13 cellular contexts compared by ENCODE assay signal in the genomic region with DNA sequence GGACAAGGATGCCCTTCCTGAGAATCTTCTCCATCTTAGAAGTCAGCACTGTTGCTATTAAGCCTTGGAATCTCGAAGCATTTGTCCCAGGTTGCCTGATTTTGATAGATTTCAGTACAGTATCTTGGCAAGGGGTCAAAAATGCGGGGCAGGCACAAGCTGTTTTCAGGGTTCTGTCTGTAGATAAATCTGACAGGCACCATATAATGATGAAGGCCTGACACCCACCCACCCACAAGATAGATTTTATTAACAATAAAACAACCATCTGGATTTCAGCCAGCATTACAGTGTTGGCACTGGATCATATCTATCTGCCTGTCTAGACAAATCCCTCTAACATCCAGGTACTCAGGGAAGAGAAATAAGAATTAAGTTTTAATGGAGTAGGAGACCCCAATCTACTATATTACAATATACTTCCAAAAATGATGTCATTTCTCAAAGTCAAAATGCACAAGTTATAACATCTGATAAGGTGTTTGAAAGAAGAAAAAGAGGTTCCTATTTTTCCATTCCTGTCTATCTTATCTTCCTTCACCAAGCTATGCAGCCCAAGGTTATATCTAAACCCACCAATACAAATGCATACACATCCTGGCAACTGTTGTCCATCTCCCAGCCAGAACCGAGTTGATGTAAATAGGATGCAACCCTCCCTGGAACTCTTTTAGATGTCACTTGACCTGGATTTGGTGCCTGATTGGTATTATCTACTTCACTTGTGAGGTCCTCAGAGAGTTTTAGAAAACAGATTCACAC. TPM values are rescaled to one million over a fixed set of nuclear protein-coding genes. Genes with fewer than 3 reads are reported as not detected.
A peak's percentile ranks its signal among the peaks of the same experiment; 100 is the strongest.
DNase-seq lines count a peak whose midpoint lies in the region; ATAC-seq, FAIRE-seq and TF ChIP-seq lines count a peak whose summit lies in the region.
"Had no signal": no experiment of that assay in that cellular context is flagged by ENCODE, and none has a peak within 500 bp of the region (broad histone marks: within the 10 kb centered on the region; RNA-seq: fewer than 3 reads in every experiment).

No MANE protein-coding gene starts in this region.

- FAIRE-seq in keratinocyte (lab: Jason Lieb, UNC): no peak
- no peak for FAIRE-seq in GM19239 (lab: Jason Lieb, UNC)
- FAIRE-seq: astrocyte had no signal

- H3K27ac ChIP-seq in VCaP: peak overlapping the region; percentile 96
- peak overlapping the region; percentile 66 for H3K27ac ChIP-seq in keratinocyte (ENCODE audit: control insufficient read depth, insufficient read depth, low read length)
- peak overlapping the region in 2 of 3 donors; percentile 32 to 63 for H3K27ac ChIP-seq in thyroid gland
- H3K27ac ChIP-seq: PC-9 had no signal

- TF ChIP-seq CTCF in VCaP (conservative IDR thresholded peaks at IDR 0.05) (no peak), keratinocyte (optimal IDR thresholded peaks at IDR 0.05 in 1 of 3, IDR thresholded peaks at IDR 0.05 in 1 of 3, conservative IDR thresholded peaks at IDR 0.05 in 1 of 3; ENCODE audit: extremely low read depth in 1 of 3, insufficient read depth in 2 of 3, low read length in 3 of 3) (no peak), thyroid gland (IDR thresholded peaks at IDR 0.05) (no peak)

- peak overlapping the region; percentile 38 for H3K27ac Mint-ChIP-seq in activated T-cell treated with anti-CD3 and anti-CD28 coated beads, Interleukin-2, amount 50 U/mL, for 72 hours

- no peak for TF ChIP-seq POLR2A in thyroid gland (IDR thresholded peaks at IDR 0.05)

- 49 to 66% methylated on average over 3 of the region's 3 CpGs for whole genome bisulfite sequencing in thyroid gland, 2 donors

- dilution Hi-C loops in keratinocyte (cut with MboI; ENCODE audit: extremely low pct_ligation_motif_present, low sequenced_read_pairs): no loop called here

- H3K9me3 Mint-ChIP-seq in activated T-cell treated with anti-CD3 and anti-CD28 coated beads, Interleukin-2, amount 50 U/mL, for 72 hours: peaks cover 0 to 2% of the 10 kb centered on the region in 2 donors
- H3K9me3 Mint-ChIP-seq in activated T-cell treated with anti-CD3 and anti-CD28 coated beads, Interleukin-2, amount 50 U/mL, for 4 hours: no peaks in the 10 kb centered on the region

- peak overlapping the region in 1 of 2 donors; percentile 79 for H3K4me3 Mint-ChIP-seq in activated T-cell treated with anti-CD3 and anti-CD28 coated beads, Interleukin-2, amount 50 U/mL, for 72 hours
- no peak overlapping the region for H3K4me3 Mint-ChIP-seq in activated T-cell treated with anti-CD3 and anti-CD28 coated beads, Interleukin-2, amount 50 U/mL, for 4 hours

- no peaks in the 10 kb centered on the region for H3K27me3 Mint-ChIP-seq in activated T-cell treated with anti-CD3 and anti-CD28 coated beads, Interleukin-2, amount 50 U/mL, for 72 hours (ENCODE audit: low read depth)
- H3K27me3 Mint-ChIP-seq in activated T-cell treated with anti-CD3 and anti-CD28 coated beads, Interleukin-2, amount 50 U/mL, for 4 hours (ENCODE audit: low read depth): no peaks in the 10 kb centered on the region

- peak overlapping the region; percentile 79 for H3K4me2 ChIP-seq in keratinocyte (ENCODE audit: control insufficient read depth, extremely low read depth, insufficient read depth, low read depth, low read length)
- H3K4me2 ChIP-seq: PC-9 had no signal

- H4K20me1 ChIP-seq in keratinocyte (ENCODE audit: control insufficient read depth, extremely low read depth, insufficient read depth, low read length): no peaks in the 10 kb centered on the region

- no peaks in the 10 kb centered on the region for H3K9me1 ChIP-seq in keratinocyte (ENCODE audit: control insufficient read depth, extremely low read depth, insufficient read depth, low read length)

- H3K36me3 ChIP-seq in keratinocyte (ENCODE audit: control insufficient read depth in 2 of 2, extremely low read depth in 1 of 2, insufficient read depth in 2 of 2, low read length in 2 of 2) (no peaks in the 10 kb centered on the region), thyroid gland (no peaks in the 10 kb centered on the region)

- H3K27me3 ChIP-seq in keratinocyte (ENCODE audit: control insufficient read depth, extremely low read depth, insufficient read depth, low read length) (no peaks in the 10 kb centered on the region), thyroid gland (no peaks in the 10 kb centered on the region)

- H3K4me3 ChIP-seq in keratinocyte (ENCODE audit: control insufficient read depth in 2 of 3, extremely low read depth in 1 of 3, insufficient read depth in 2 of 3, low read depth in 1 of 3, low read length in 3 of 3) (peak overlapping the region in 2 of 3 experiments; percentile 46 to 50), thyroid gland (replicated peaks in 1 of 3) (no peak overlapping the region)
- H3K4me3 ChIP-seq: PC-9 had no signal

- peaks cover 83% of the 10 kb centered on the region for H3K4me1 Mint-ChIP-seq in activated T-cell treated with anti-CD3 and anti-CD28 coated beads, Interleukin-2, amount 50 U/mL, for 72 hours (ENCODE audit: low read depth)
- peaks cover 70% of the 10 kb centered on the region for H3K4me1 Mint-ChIP-seq in activated T-cell treated with anti-CD3 and anti-CD28 coated beads, Interleukin-2, amount 50 U/mL, for 4 hours (ENCODE audit: low read depth)

- H3K36me3 Mint-ChIP-seq in activated T-cell treated with anti-CD3 and anti-CD28 coated beads, Interleukin-2, amount 50 U/mL, for 72 hours (ENCODE audit: insufficient read depth in 2 of 2): peaks cover 3 to 13% of the 10 kb centered on the region in 2 donors
- H3K36me3 Mint-ChIP-seq in activated T-cell treated with anti-CD3 and anti-CD28 coated beads, Interleukin-2, amount 50 U/mL, for 4 hours (ENCODE audit: insufficient read depth): peaks cover 40% of the 10 kb centered on the region

- H2AFZ ChIP-seq in keratinocyte (ENCODE audit: control insufficient read depth, low read length): peak overlapping the region; percentile 17
- H2AFZ ChIP-seq: PC-9 had no signal

- peaks cover 32% of the 10 kb centered on the region for H3K4me1 ChIP-seq in keratinocyte (ENCODE audit: control insufficient read depth, extremely low read depth, insufficient read depth, low read length)
- peaks cover 63 to 95% of the 10 kb centered on the region in 2 donors for H3K4me1 ChIP-seq in thyroid gland

- no peak for ATAC-seq in activated T-cell treated with anti-CD3 and anti-CD28 coated beads, Interleukin-2, amount 50 U/mL, for 72 hours (replicated peaks in 1 of 2)
- ATAC-seq in activated T-cell treated with anti-CD3 and anti-CD28 coated beads, Interleukin-2, amount 50 U/mL, for 4 hours: no peak

- no peaks in the 10 kb centered on the region for H3K79me2 ChIP-seq in keratinocyte (ENCODE audit: control insufficient read depth, insufficient read depth, low read length)

- peak overlapping the region; percentile 56 for H3K9ac ChIP-seq in keratinocyte (ENCODE audit: control insufficient read depth, extremely low read depth, insufficient read depth, low read length)

- H3K9me3 ChIP-seq in keratinocyte (ENCODE audit: control insufficient read depth, low read depth, low read length) (no peaks in the 10 kb centered on the region), thyroid gland (no peaks in the 10 kb centered on the region)

- no peak for DNase-seq in activated T-cell treated with anti-CD3 and anti-CD28 coated beads, Interleukin-2, amount 50 U/mL, for 72 hours
- DNase-seq in activated T-cell treated with anti-CD3 and anti-CD28 coated beads, Interleukin-2, amount 50 U/mL, for 4 hours: no peak
- DNase-seq in keratinocyte (ENCODE audit: low read depth, low spot score) (no peak), thyroid gland (no peak), GM19239 (ENCODE audit: insufficient read length, low spot score) (no peak), NCI-H1436 (lab: John Stamatoyannopoulos, UW) (no peak)
- DNase-seq in stimulated activated CD4-positive, alpha-beta T cell treated with anti-CD3 and anti-CD28 coated beads, Interleukin-12 subunit alpha, Interleukin-12 subunit beta, amount 100 ng/mL, for 4 hours: no peak
- DNase-seq: activated CD8-positive, alpha-beta memory T cell treated with anti-CD3 and anti-CD28 coated beads, Interleukin-2, amount 50 U/mL, for 4 hours; hypothalamus; PC-9; retina had no signal

- intact Hi-C loops in thyroid gland (cut with DNase I): no loop called here

RNA-seq across cellular contexts. Expression of a gene that starts 10.7 kb away (rescaled TPM):
- total RNA-seq in activated T-cell treated with anti-CD3 and anti-CD28 coated beads, Interleukin-2, amount 50 U/mL, for 72 hours: 10 to 100 TPM; 20.8 to 36.4 TPM
- total RNA-seq in activated T-cell treated with anti-CD3 and anti-CD28 coated beads, Interleukin-2, amount 50 U/mL, for 4 hours: 10 to 100 TPM; 19.1 to 31.6 (median 31.5) TPM
- polyA plus RNA-seq in keratinocyte: 3.3 to 4.3 TPM (median 4.1 TPM) in 3 replicates
- polyA plus RNA-seq in keratinocyte (2011; ENCODE audit: low read depth): 3.2 TPM
- polyA plus RNA-seq in keratinocyte (2011; cell fraction: cytosol; rRNA removed): 2.6 and 3.2 TPM in 2 replicates
- 7.6 and 10.8 TPM in 2 replicates for polyA plus RNA-seq in keratinocyte (2011; cell fraction: nucleus; rRNA removed)
- 2.7 and 3.5 TPM in 2 replicates for polyA plus RNA-seq in keratinocyte (2012; ENCODE audit: low replicate concordance)
- 6.8 to 8.7 TPM (median 8.4 TPM) in 3 replicates for polyA minus RNA-seq in keratinocyte
- polyA minus RNA-seq in keratinocyte (2011; cell fraction: cytosol; rRNA and poly(A)+ RNA removed): 4.4 TPM
- polyA minus RNA-seq in keratinocyte (2011; cell fraction: nucleus; rRNA and poly(A)+ RNA removed): 8.1 and 19.7 TPM in 2 replicates
- 10 to 100 TPM; 42.1 to 78.3 (median 61.7) TPM for total RNA-seq in thyroid gland

Comparison
In these comparisons a context has a peak if more than half of its experiments do, and no peak if none do; other contexts are left out.
1. H3K4me3 ChIP-seq: peak in keratinocyte (2 of 3); none in thyroid gland (0 of 3).
2. Peak in every context shown above with its lines, with median percentiles within 50 percentile points of each other: H3K27ac ChIP-seq.